ENCODE assay signal across 22 cellular contexts in genomic region chr7:18684899-18685298, GRCh38.
"Had no signal": no experiment of that assay in that cellular context is flagged by ENCODE, and none has a peak within 500 bp of the region (broad histone marks: within the 10 kb centered on the region; RNA-seq: fewer than 3 reads in every experiment).

No MANE protein-coding gene starts in this region.

- H3K9ac ChIP-seq: neural progenitor cell had no signal

- H3K27ac ChIP-seq: breast epithelium, gastrocnemius medialis, left ventricle myocardium inferior, neural progenitor cell, psoas muscle, thoracic aorta, upper lobe of right lung had no signal

- H3K4me2 ChIP-seq: neural progenitor cell, smooth muscle cell had no signal

- H3K9me3 ChIP-seq: breast epithelium, gastrocnemius medialis, left ventricle myocardium inferior, psoas muscle, thoracic aorta, upper lobe of right lung had no signal

- H3K36me3 ChIP-seq: breast epithelium, gastrocnemius medialis, left ventricle myocardium inferior, neural progenitor cell, thoracic aorta, upper lobe of right lung had no signal

- H3K27me3 ChIP-seq: breast epithelium, gastrocnemius medialis, neural progenitor cell, upper lobe of right lung had no signal

- ATAC-seq: gastrocnemius medialis; psoas muscle; sciatic nerve; stimulated activated memory B cell treated with anti-CD40 and anti-IgM and Interleukin-4, amounts not matched to agents 10 μg/mL and 1 μg/mL and 100 μg/mL, for 72 hours; upper lobe of right lung had no signal

- H3K4me3 ChIP-seq: breast epithelium, gastrocnemius medialis, left ventricle myocardium inferior, neural progenitor cell, psoas muscle, smooth muscle cell, thoracic aorta, upper lobe of right lung had no signal

- DNase-seq: activated B cell treated with CpG ODN at 0.5 μM for 24 hours; activated CD4-positive, alpha-beta memory T cell treated with anti-CD3 and anti-CD28 coated beads, Interleukin-2, amount 10 ng/mL, durations not matched to agents 7 days and 5 days; activated CD4-positive, alpha-beta T cell treated with anti-CD3 and anti-CD28 coated beads for 4 hours; activated naive CD4-positive, alpha-beta T cell treated with anti-CD3 and anti-CD28 coated beads for 36 hours; activated T-cell treated with anti-CD3 and anti-CD28 coated beads, Interleukin-2, amount 50 U/mL, for 24 hours; anterior cingulate cortex; cortex of kidney; erythroblast; gastrocnemius medialis; head of caudate nucleus; left ventricle myocardium inferior; mammary epithelial cell; naive B cell; psoas muscle; stimulated activated CD4-positive, alpha-beta T cell treated with anti-CD3 and anti-CD28 coated beads, Interleukin-4, amount 100 ng/mL, for 24 hours; upper lobe of right lung had no signal

- H2AFZ ChIP-seq: neural progenitor cell had no signal

- H3K4me1 ChIP-seq: breast epithelium, gastrocnemius medialis, left ventricle myocardium inferior, psoas muscle, upper lobe of right lung had no signal
